ENCODE assay signal across 18 cellular contexts in the genomic region with DNA sequence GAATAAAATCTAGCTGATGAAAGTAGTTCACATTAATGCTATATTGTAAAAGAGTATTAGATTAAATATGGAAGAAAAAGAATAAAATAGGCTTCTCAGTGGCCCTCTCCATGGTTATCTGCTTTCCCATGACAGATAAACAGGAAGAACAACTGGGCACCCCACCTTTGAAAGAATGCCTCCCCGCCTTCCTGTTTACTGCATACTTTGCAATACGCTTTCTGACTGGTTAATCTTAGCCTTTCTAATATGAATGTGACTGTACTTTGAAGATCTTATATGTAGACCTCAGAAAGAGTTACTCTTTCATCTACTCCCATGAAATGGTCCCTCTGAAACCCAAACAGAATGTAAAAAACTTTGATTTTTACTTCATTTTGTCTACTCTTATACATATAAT. TPM values are rescaled to one million over a fixed set of nuclear protein-coding genes. Genes with fewer than 3 reads are reported as not detected.
DNase-seq lines count a peak whose midpoint lies in the region; ATAC-seq and TF ChIP-seq lines count a peak whose summit lies in the region.
"Had no signal": no experiment of that assay in that cellular context is flagged by ENCODE, and none has a peak within 500 bp of the region (broad histone marks: within the 10 kb centered on the region; RNA-seq: fewer than 3 reads in every experiment).

No MANE protein-coding gene starts in this region.

- no TSS peak for BruUV-seq in Caco-2 (replicated peaks; lab: Mats Ljungman, UMichigan)

- H3K36me3 ChIP-seq in CD8-positive, alpha-beta T cell (ENCODE audit: insufficient read depth, low read length), result no peaks in the 10 kb centered on the region
- H3K36me3 ChIP-seq in Caco-2 (ENCODE audit: control insufficient read depth, insufficient read depth, low read length) (no peaks in the 10 kb centered on the region), gastroesophageal sphincter (no peaks in the 10 kb centered on the region)

- TF ChIP-seq POLR2A in gastroesophageal sphincter (IDR thresholded peaks at IDR 0.05), result no peak

- no peak overlapping the region for H3K27ac ChIP-seq in CD8-positive, alpha-beta T cell (ENCODE audit: low read depth, low read length)
- H3K27ac ChIP-seq in gastroesophageal sphincter, result no peak overlapping the region
- H3K27ac ChIP-seq: GM23248 had no signal

- intact Hi-C loops in CD8-positive, alpha-beta T cell (cut with DNase I, micrococcal nuclease), result no loop called here
- intact Hi-C loops in Caco-2 (cut with micrococcal nuclease; ENCODE audit: unreplicated experiment), result no loop called here

- no peak overlapping the region for H3K4me3 Mint-ChIP-seq in CD8-positive, alpha-beta T cell
- H3K4me3 Mint-ChIP-seq in naive B cell (peak overlapping the region in 5 of 8 donors; percentile 25 to 60 (median 30)), Caco-2 (ENCODE audit: unreplicated experiment) (no peak overlapping the region)

- CTCF ChIA-PET in CD8-positive, alpha-beta T cell (lab: Charles Lee), result no interaction called here
- CTCF ChIA-PET in Caco-2 (lab: Charles Lee), result no interaction called here

- POLR2A ChIA-PET in CD8-positive, alpha-beta T cell (lab: Charles Lee), result no interaction called here
- POLR2A ChIA-PET in Caco-2 (lab: Charles Lee), result no interaction called here

- peak overlapping the region; percentile 45 for H3K27ac Mint-ChIP-seq in CD8-positive, alpha-beta T cell
- H3K27ac Mint-ChIP-seq in naive B cell, result peak overlapping the region in 1 of 6 donors; percentile 30
- no peak overlapping the region for H3K27ac Mint-ChIP-seq in Caco-2 (ENCODE audit: unreplicated experiment)

- 63 to 95% methylated on average over 2 of the region's 2 CpGs for WGBS in gastroesophageal sphincter (ENCODE audit: low coverage in 1 of 2), 2 donors

- peak; percentile 34 for ATAC-seq in CD8-positive, alpha-beta T cell
- no peak for ATAC-seq in naive B cell (ENCODE audit: low read depth in 2 of 2)
- ATAC-seq in gastroesophageal sphincter, result no peak
- ATAC-seq: HCT116, Panc1 had no signal

- H3K9me3 Mint-ChIP-seq in CD8-positive, alpha-beta T cell, result no peaks in the 10 kb centered on the region
- H3K9me3 Mint-ChIP-seq in naive B cell (peaks cover 0 to 6% (median 3%) of the 10 kb centered on the region in 7 donors), Caco-2 (ENCODE audit: unreplicated experiment) (no peaks in the 10 kb centered on the region)

- H3K4me1 Mint-ChIP-seq in CD8-positive, alpha-beta T cell (ENCODE audit: low read depth), result peaks cover 14% of the 10 kb centered on the region
- H3K4me1 Mint-ChIP-seq in naive B cell (peaks cover 32 to 46% (median 39%) of the 10 kb centered on the region in 3 donors), Caco-2 (ENCODE audit: low read depth, unreplicated experiment) (no peaks in the 10 kb centered on the region)

- no peak overlapping the region for H3K4me3 ChIP-seq in CD8-positive, alpha-beta T cell (ENCODE audit: low read depth, low read length)
- H3K4me3 ChIP-seq in choroid plexus epithelial cell (ENCODE audit: low read depth, low read length), result no peak overlapping the region
- H3K4me3 ChIP-seq in Caco-2 (ENCODE audit: low read depth, low read length), result no peak overlapping the region
- no peak overlapping the region for H3K4me3 ChIP-seq in gastroesophageal sphincter
- H3K4me3 ChIP-seq: GM23248 had no signal

- H3K27me3 Mint-ChIP-seq in CD8-positive, alpha-beta T cell (ENCODE audit: low read depth), result no peaks in the 10 kb centered on the region
- H3K27me3 Mint-ChIP-seq in naive B cell (peaks cover 0 to 11% (median 0%) of the 10 kb centered on the region in 3 donors), Caco-2 (ENCODE audit: insufficient read depth, unreplicated experiment) (no peaks in the 10 kb centered on the region)

- H3K9me3 ChIP-seq in CD8-positive, alpha-beta T cell (ENCODE audit: low read length), result no peaks in the 10 kb centered on the region
- H3K9me3 ChIP-seq in Caco-2 (no peaks in the 10 kb centered on the region), gastroesophageal sphincter (no peaks in the 10 kb centered on the region)

- TF ChIP-seq CTCF in CD8-positive, alpha-beta T cell (IDR thresholded peaks at IDR 0.05), result no peak
- TF ChIP-seq CTCF in choroid plexus epithelial cell (conservative IDR thresholded peaks at IDR 0.05; ENCODE audit: low read depth, low read length) (no peak), Caco-2 (IDR thresholded peaks at IDR 0.05; ENCODE audit: insufficient read depth in 1 of 2, low read depth in 1 of 2, low read length in 1 of 2, severe bottlenecking in 1 of 2, unreplicated experiment in 1 of 2) (no peak), gastroesophageal sphincter (IDR thresholded peaks at IDR 0.05) (no peak)

- no peaks in the 10 kb centered on the region for H3K4me1 ChIP-seq in CD8-positive, alpha-beta T cell (ENCODE audit: insufficient read depth, low read length)
- no peaks in the 10 kb centered on the region for H3K4me1 ChIP-seq in Caco-2
- H3K4me1 ChIP-seq in gastroesophageal sphincter, result no peaks in the 10 kb centered on the region

- H3K36me3 Mint-ChIP-seq in CD8-positive, alpha-beta T cell, result no peaks in the 10 kb centered on the region
- H3K36me3 Mint-ChIP-seq in naive B cell, result no peaks in the 10 kb centered on the region
- H3K36me3 Mint-ChIP-seq in Caco-2 (ENCODE audit: insufficient read depth, unreplicated experiment), result no peaks in the 10 kb centered on the region

- TF ChIP-seq EP300 in gastroesophageal sphincter (IDR thresholded peaks at IDR 0.05), result no peak

- DNase-seq in CD8-positive, alpha-beta T cell, result no peak
- DNase-seq in NCI-H226 (peak; percentile 5), choroid plexus epithelial cell (ENCODE audit: low read depth) (peak; percentile 12), naive B cell (no peak), Caco-2 (no peak), nucleus accumbens (lab: John Stamatoyannopoulos, UW) (no peak)
- DNase-seq: COR-L47, DMS79, GM23248, Karpas-422, MM.1S, NCI-H1105, NCI-H187, NCI-H774, SHP77 had no signal

- H3K27me3 ChIP-seq in CD8-positive, alpha-beta T cell (ENCODE audit: insufficient read depth, low read length), result no peaks in the 10 kb centered on the region
- H3K27me3 ChIP-seq in Caco-2 (replicated peaks; ENCODE audit: control insufficient read depth, insufficient read depth, low read length), result no peaks in the 10 kb centered on the region
- H3K27me3 ChIP-seq in gastroesophageal sphincter, result no peaks in the 10 kb centered on the region

RNA-seq across cellular contexts. Expression of gene DAAM1, which starts 34.1 kb away (rescaled TPM):
- 1 to 10 TPM; 5.1 to 5.6 TPM for total RNA-seq in CD8-positive, alpha-beta T cell
- polyA plus RNA-seq in naive B cell (ENCODE audit: low read depth in 6 of 6), result 10 to 100 TPM in 3 of 6 donors, 1 to 10 TPM in 3; 5.0 to 13.6 (median 10.2) TPM
- total RNA-seq in Caco-2 (2022) (35.3 and 37.3 TPM in 2 replicates), gastroesophageal sphincter (100 to 1,000 TPM in 1 of 4 donors, 10 to 100 TPM in 3; 64.0 to 124 (median 87.3) TPM)

Comparison
In these comparisons a context has a peak if more than half of its experiments do, and no peak if none do; other contexts are left out.
1. DNase-seq: peak in NCI-H226 (single experiment) and choroid plexus epithelial cell (single experiment); none in CD8-positive, alpha-beta T cell (0 of 7), naive B cell (single experiment), Caco-2 (0 of 2) and nucleus accumbens (0 of 56).
2. H3K4me3 Mint-ChIP-seq: peak in naive B cell (5 of 8); none in CD8-positive, alpha-beta T cell (single experiment) and Caco-2 (single experiment).